ENCODE assay signal across 14 cellular contexts in the genomic region with DNA sequence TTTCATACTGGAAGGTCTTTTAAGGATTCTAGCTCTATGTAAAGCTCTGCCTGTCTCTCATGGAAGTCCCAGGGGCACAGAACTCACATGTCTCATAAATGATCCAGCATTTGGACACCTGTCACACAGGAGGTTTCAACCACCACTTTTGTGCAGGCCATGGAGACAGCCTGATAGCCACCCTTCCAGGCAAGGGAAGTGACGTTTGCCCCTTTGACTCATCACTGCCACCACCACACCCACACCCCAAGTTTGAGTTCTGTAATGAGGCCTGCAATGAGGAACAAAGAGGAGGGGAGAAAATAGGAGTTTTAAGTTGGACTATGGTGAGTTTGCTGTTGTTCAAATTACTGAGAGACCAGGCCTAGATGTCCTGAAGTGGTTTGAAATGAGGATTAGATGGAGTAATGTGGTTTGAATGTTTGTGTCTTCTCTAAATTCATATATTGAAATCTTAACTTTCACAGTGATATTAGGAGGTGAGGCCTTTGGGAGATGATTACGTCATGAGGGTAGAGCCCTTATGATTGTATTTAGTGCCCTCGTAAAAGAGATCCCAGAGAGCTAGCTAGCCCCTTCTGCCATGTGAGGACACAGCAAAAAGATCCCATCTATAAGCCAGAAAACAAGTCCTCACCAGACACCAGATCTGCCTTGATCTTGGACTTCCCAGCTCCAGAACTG.
DNase-seq lines count a peak whose midpoint lies in the region; ATAC-seq lines count a peak whose summit lies in the region.
"Had no signal": no experiment of that assay in that cellular context is flagged by ENCODE, and none has a peak within 500 bp of the region (broad histone marks: within the 10 kb centered on the region; RNA-seq: fewer than 3 reads in every experiment).

No MANE protein-coding gene starts in this region.

- H3K36me3 Mint-ChIP-seq in activated T-helper 1 cell treated with anti-CD3 and anti-CD28 coated beads, Interleukin-12 subunit alpha, Interleukin-12 subunit beta, Interleukin-2, Interleukin-4 antibody, amounts not matched to agents 30 ng/mL and 10 ng/mL and 1 ng/mL, durations not matched to agents 14 hours and 24 hours and 36 hours (ENCODE audit: low read depth): no peaks in the 10 kb centered on the region
- H3K36me3 Mint-ChIP-seq: activated naive CD4-positive, alpha-beta T cell treated with anti-CD3 and anti-CD28 coated beads, Interleukin-2, amount 50 U/mL, for 24 hours; CD4-positive, CD25-positive, alpha-beta regulatory T cell; naive B cell had no signal

- H3K9me3 Mint-ChIP-seq in activated T-helper 1 cell treated with anti-CD3 and anti-CD28 coated beads, Interleukin-12 subunit alpha, Interleukin-12 subunit beta, Interleukin-2, Interleukin-4 antibody, amounts not matched to agents 30 ng/mL and 10 ng/mL and 1 ng/mL, durations not matched to agents 14 hours and 24 hours and 36 hours: no peaks in the 10 kb centered on the region
- H3K9me3 Mint-ChIP-seq in stimulated activated naive CD8-positive, alpha-beta T cell treated with anti-CD3 and anti-CD28 coated beads, Interleukin-15, amount 100 ng/mL, for 72 hours: peaks cover 6 to 7% of the 10 kb centered on the region in 2 donors
- H3K9me3 Mint-ChIP-seq: activated naive CD4-positive, alpha-beta T cell treated with anti-CD3 and anti-CD28 coated beads, Interleukin-2, amount 50 U/mL, for 24 hours had no signal

- H3K27me3 Mint-ChIP-seq in activated T-helper 1 cell treated with anti-CD3 and anti-CD28 coated beads, Interleukin-12 subunit alpha, Interleukin-12 subunit beta, Interleukin-2, Interleukin-4 antibody, amounts not matched to agents 30 ng/mL and 10 ng/mL and 1 ng/mL, durations not matched to agents 14 hours and 24 hours and 36 hours (ENCODE audit: insufficient read depth): no peaks in the 10 kb centered on the region
- no peaks in the 10 kb centered on the region for H3K27me3 Mint-ChIP-seq in stimulated activated naive CD8-positive, alpha-beta T cell treated with anti-CD3 and anti-CD28 coated beads, Interleukin-15, amount 100 ng/mL, for 72 hours
- H3K27me3 Mint-ChIP-seq: activated CD4-positive, alpha-beta T cell treated with anti-CD3 and anti-CD28 coated beads, Interleukin-2, amount 10 ng/mL, durations not matched to agents 24 days and 14 days; activated naive CD4-positive, alpha-beta T cell treated with anti-CD3 and anti-CD28 coated beads, Interleukin-2, amount 50 U/mL, for 24 hours; naive B cell had no signal

- DNase-seq in Ammon's horn (ENCODE audit: low spot score): no peak
- no peak for DNase-seq in head of caudate nucleus
- DNase-seq in activated T-helper 1 cell treated with anti-CD3 and anti-CD28 coated beads, Interleukin-12 subunit alpha, Interleukin-12 subunit beta, Interleukin-2, Interleukin-4 antibody, amounts not matched to agents 30 ng/mL and 10 ng/mL and 1 ng/mL, durations not matched to agents 14 hours and 24 hours and 36 hours (ENCODE audit: low spot score): no peak
- DNase-seq in stimulated activated naive CD8-positive, alpha-beta T cell treated with anti-CD3 and anti-CD28 coated beads, Interleukin-15, amount 100 ng/mL, for 72 hours: no peak
- DNase-seq: activated CD4-positive, alpha-beta T cell treated with anti-CD3 and anti-CD28 coated beads, Interleukin-2, amount 10 ng/mL, durations not matched to agents 24 days and 14 days; CD4-positive, CD25-positive, alpha-beta regulatory T cell; left colon; naive B cell; testis had no signal

- no peak overlapping the region for H3K4me3 Mint-ChIP-seq in activated T-helper 1 cell treated with anti-CD3 and anti-CD28 coated beads, Interleukin-12 subunit alpha, Interleukin-12 subunit beta, Interleukin-2, Interleukin-4 antibody, amounts not matched to agents 30 ng/mL and 10 ng/mL and 1 ng/mL, durations not matched to agents 14 hours and 24 hours and 36 hours
- H3K4me3 Mint-ChIP-seq in stimulated activated naive CD8-positive, alpha-beta T cell treated with anti-CD3 and anti-CD28 coated beads, Interleukin-15, amount 100 ng/mL, for 72 hours: no peak overlapping the region
- H3K4me3 Mint-ChIP-seq: activated CD4-positive, alpha-beta T cell treated with anti-CD3 and anti-CD28 coated beads, Interleukin-2, amount 10 ng/mL, durations not matched to agents 24 days and 14 days; activated naive CD4-positive, alpha-beta T cell treated with anti-CD3 and anti-CD28 coated beads, Interleukin-2, amount 50 U/mL, for 24 hours; CD4-positive, CD25-positive, alpha-beta regulatory T cell; naive B cell had no signal

- no peaks in the 10 kb centered on the region for H3K4me1 Mint-ChIP-seq in activated T-helper 1 cell treated with anti-CD3 and anti-CD28 coated beads, Interleukin-12 subunit alpha, Interleukin-12 subunit beta, Interleukin-2, Interleukin-4 antibody, amounts not matched to agents 30 ng/mL and 10 ng/mL and 1 ng/mL, durations not matched to agents 14 hours and 24 hours and 36 hours (ENCODE audit: low read depth)
- H3K4me1 Mint-ChIP-seq in stimulated activated naive CD8-positive, alpha-beta T cell treated with anti-CD3 and anti-CD28 coated beads, Interleukin-15, amount 100 ng/mL, for 72 hours: no peaks in the 10 kb centered on the region
- H3K4me1 Mint-ChIP-seq: activated CD4-positive, alpha-beta T cell treated with anti-CD3 and anti-CD28 coated beads, Interleukin-2, amount 10 ng/mL, durations not matched to agents 24 days and 14 days; activated naive CD4-positive, alpha-beta T cell treated with anti-CD3 and anti-CD28 coated beads, Interleukin-2, amount 50 U/mL, for 24 hours; CD4-positive, CD25-positive, alpha-beta regulatory T cell; naive B cell had no signal

- intact Hi-C loops in head of caudate nucleus (cut with DNase I): no loop called here
- intact Hi-C loops in activated T-helper 1 cell treated with anti-CD3 and anti-CD28 coated beads, Interleukin-12 subunit alpha, Interleukin-12 subunit beta, Interleukin-2, Interleukin-4 antibody, amounts not matched to agents 30 ng/mL and 10 ng/mL and 1 ng/mL, durations not matched to agents 14 hours and 24 hours and 36 hours (cut with micrococcal nuclease): no loop called here

- no peak overlapping the region for H3K27ac Mint-ChIP-seq in activated T-helper 1 cell treated with anti-CD3 and anti-CD28 coated beads, Interleukin-12 subunit alpha, Interleukin-12 subunit beta, Interleukin-2, Interleukin-4 antibody, amounts not matched to agents 30 ng/mL and 10 ng/mL and 1 ng/mL, durations not matched to agents 14 hours and 24 hours and 36 hours
- H3K27ac Mint-ChIP-seq in stimulated activated naive CD8-positive, alpha-beta T cell treated with anti-CD3 and anti-CD28 coated beads, Interleukin-15, amount 100 ng/mL, for 72 hours: no peak overlapping the region
- H3K27ac Mint-ChIP-seq: activated CD4-positive, alpha-beta T cell treated with anti-CD3 and anti-CD28 coated beads, Interleukin-2, amount 10 ng/mL, durations not matched to agents 24 days and 14 days; activated naive CD4-positive, alpha-beta T cell treated with anti-CD3 and anti-CD28 coated beads, Interleukin-2, amount 50 U/mL, for 24 hours; CD4-positive, CD25-positive, alpha-beta regulatory T cell; naive B cell had no signal

- ATAC-seq in GM18517 (IDR thresholded peaks at IDR 0.05; ENCODE audit: unreplicated experiment): peak; percentile 61
- peak; percentile 95 for ATAC-seq in GM19463 (IDR thresholded peaks at IDR 0.05; ENCODE audit: unreplicated experiment)
- ATAC-seq in HG02870 (IDR thresholded peaks at IDR 0.05; ENCODE audit: unreplicated experiment): peak; percentile 76
- peak; percentile 87 for ATAC-seq in HG03520 (IDR thresholded peaks at IDR 0.05; ENCODE audit: unreplicated experiment)
- no peak for ATAC-seq in stimulated activated naive CD8-positive, alpha-beta T cell treated with anti-CD3 and anti-CD28 coated beads, Interleukin-15, amount 100 ng/mL, for 72 hours
- ATAC-seq: left colon had no signal
